ENCODE assay signal across 8 cellular contexts in the genomic region with DNA sequence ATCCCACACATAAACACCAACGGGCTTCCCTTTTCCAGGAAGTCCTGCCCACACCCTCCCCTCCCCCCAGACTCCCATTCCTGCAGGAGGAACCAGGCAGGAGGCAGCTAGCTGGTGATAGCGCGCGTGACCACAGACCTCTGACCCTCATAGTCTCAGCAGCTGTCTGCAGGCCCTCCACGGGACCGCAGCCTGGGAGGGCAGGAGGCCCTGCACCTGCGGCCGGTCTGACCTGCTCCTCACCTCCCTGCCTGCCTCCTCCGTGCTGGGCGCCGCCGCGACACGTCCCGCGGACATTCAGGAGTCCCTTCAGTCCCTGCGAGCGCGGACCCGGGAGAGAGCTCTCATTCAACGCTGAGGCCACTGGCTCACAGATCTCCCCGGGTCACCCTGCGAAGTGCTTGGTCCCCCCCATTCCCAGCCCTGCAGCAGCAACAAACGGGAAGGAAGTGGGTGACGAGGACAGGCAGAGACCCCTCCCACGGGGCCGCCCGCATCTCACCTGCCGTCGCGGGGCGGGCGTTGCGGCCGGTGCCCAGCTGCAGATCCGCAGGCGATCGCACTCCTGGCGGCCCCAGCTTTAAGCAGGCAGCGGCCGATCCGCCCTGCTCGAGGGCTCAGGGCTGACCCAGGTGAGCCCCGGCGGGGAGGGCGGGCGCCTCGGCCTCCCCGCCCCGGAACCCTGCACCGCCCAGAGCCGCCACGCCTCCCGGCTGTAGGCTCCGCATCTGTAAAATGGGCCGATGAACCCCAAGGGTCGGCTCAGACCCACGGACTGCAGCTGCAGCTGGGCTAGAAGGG. TPM values are rescaled to one million over a fixed set of nuclear protein-coding genes. Genes with fewer than 3 reads are reported as not detected.
DNase-seq lines count a peak whose midpoint lies in the region; ATAC-seq, FAIRE-seq and TF ChIP-seq lines count a peak whose summit lies in the region.

No MANE protein-coding gene starts in this region.

- H3K27me3 ChIP-seq in H1 (replicated peaks in 1 of 4; ENCODE audit: control insufficient read depth in 3 of 4, extremely low read depth in 1 of 4, insufficient read depth in 3 of 4, low read length in 3 of 4) (peaks cover 0 to 10% (median 6%) of the 10 kb centered on the region in 4 experiments; a peak in 5 of 7 replicates), BE2C (no peaks in the 10 kb centered on the region)

- peak; percentile 68 for DNase-seq in GM12892 (ENCODE audit: insufficient read length)
- peak; percentile 54 for DNase-seq in UCSD-AML1 (lab: John Stamatoyannopoulos, UW; ENCODE audit: unreplicated experiment)
- DNase-seq in H1 (ENCODE audit: low read depth in 1 of 2, low spot score in 2 of 2) = peak in 1 of 2 experiments; percentile 73
- peak; percentile 64 for DNase-seq in naive B cell
- DNase-seq in BE2C = no peak
- no peak for DNase-seq in middle frontal gyrus (ENCODE audit: extremely low spot score, low spot score)
- no peak for DNase-seq in NCI-H2081 treated with DMSO at 0.1 percent for 48 hours (lab: John Stamatoyannopoulos, UW)

- peaks cover 6% of the 10 kb centered on the region; the same call in 1 of the 2 replicates for H3K23me2 ChIP-seq in H1 (ENCODE audit: low read depth, low read length)

- H3K4me1 Mint-ChIP-seq in naive B cell = peaks cover 40 to 80% (median 73%) of the 10 kb centered on the region in 3 donors

- H3K79me1 ChIP-seq in H1 (ENCODE audit: low read depth, low read length) = no peaks in the 10 kb centered on the region

- no peak for TF ChIP-seq CTCF in H1 (IDR thresholded peaks at IDR 0.05; ENCODE audit: control extremely low read depth in 1 of 3, insufficient read depth in 1 of 3, low read depth in 1 of 3, low read length in 3 of 3)
- no peak for TF ChIP-seq CTCF in BE2C (IDR thresholded peaks at IDR 0.05; ENCODE audit: low read depth, low read length)

- FAIRE-seq in GM12892 (lab: Jason Lieb, UNC) = peak; percentile 53
- FAIRE-seq in H1 (lab: Jason Lieb, UNC) = no peak

- CTCF ChIA-PET in H1 (lab: Charles Lee; ENCODE audit: partially characterized antibody) = interaction anchor here (0.5 to 3.2 kb wide), 6 partner anchors 10 to 258 kb away, joined by 3 to 24 read pairs (median 4); partner anchors contain the start of gene ELOF1

- peak overlapping the region; percentile 65 to 95 (median 87) for H3K27ac Mint-ChIP-seq in naive B cell

- no peak for TF ChIP-seq POLR2A in GM12892 (IDR thresholded peaks at IDR 0.05; ENCODE audit: low read depth, low read length)
- peak in 1 of 2 experiments; percentile 36; a peak in 1 of 3 replicates for TF ChIP-seq POLR2A in H1 (IDR thresholded peaks at IDR 0.05; ENCODE audit: control extremely low read depth in 1 of 2, low read depth in 2 of 2, low read length in 2 of 2)

- H3K4me3 Mint-ChIP-seq in naive B cell = peak overlapping the region; percentile 64 to 93 (median 86)

- no peak overlapping the region for H2BK120ac ChIP-seq in H1 (replicated peaks; ENCODE audit: low read depth, low read length)

- H3K18ac ChIP-seq in H1 (ENCODE audit: extremely low read depth, low read length) = peak overlapping the region; percentile 83

- H3K4me3 ChIP-seq in H1 (ENCODE audit: extremely low read depth in 1 of 4, insufficient read depth in 2 of 4, low read depth in 3 of 4, low read length in 4 of 4) = peak overlapping the region; percentile 30 to 66 (median 64)
- no peak overlapping the region for H3K4me3 ChIP-seq in BE2C (ENCODE audit: low read depth, low read length)

- no peak for TF ChIP-seq RAD21 in H1 (IDR thresholded peaks at IDR 0.05 in 1 of 2, conservative IDR thresholded peaks at IDR 0.05 in 1 of 2; ENCODE audit: low read depth in 2 of 2, low read length in 2 of 2)

- peak overlapping the region; percentile 71 to 94 for H3K4me2 ChIP-seq in H1 (ENCODE audit: insufficient read depth in 1 of 2, low read depth in 2 of 2, low read length in 2 of 2)

- H3K23ac ChIP-seq in H1 (ENCODE audit: insufficient read length) = no peak overlapping the region

- no peak overlapping the region for H4K5ac ChIP-seq in H1 (ENCODE audit: insufficient read length, low read depth, low read length)

- no peaks in the 10 kb centered on the region for H3K9me3 Mint-ChIP-seq in naive B cell

- H2BK15ac ChIP-seq in H1 (ENCODE audit: low read length) = no peak overlapping the region; the same call in 1 of the 2 replicates

- H3K4ac ChIP-seq in H1 (replicated peaks; ENCODE audit: insufficient read length, low read depth, low read length) = no peak overlapping the region

- H2BK5ac ChIP-seq in H1 (ENCODE audit: low read depth, low read length) = 0 out of 2 replicates have a peak overlapping the region, but pooled peaks have one; percentile 28

- no peaks in the 10 kb centered on the region for H3K27me3 Mint-ChIP-seq in naive B cell

- no peaks in the 10 kb centered on the region for H3K36me3 Mint-ChIP-seq in naive B cell

- no peaks in the 10 kb centered on the region for H3K9me3 ChIP-seq in H1 (ENCODE audit: insufficient read depth in 2 of 2, low read depth in 1 of 2, low read length in 1 of 2)
- no peaks in the 10 kb centered on the region for H3K9me3 ChIP-seq in BE2C

- H3K36me3 ChIP-seq in H1 (ENCODE audit: control insufficient read depth in 2 of 4, insufficient read depth in 4 of 4, low read length in 3 of 4) = no peaks in the 10 kb centered on the region
- H3K36me3 ChIP-seq in BE2C = no peaks in the 10 kb centered on the region

- H3K14ac ChIP-seq in H1 (ENCODE audit: insufficient read length) = no peak overlapping the region

- no peak overlapping the region for H3K56ac ChIP-seq in H1 (replicated peaks; ENCODE audit: insufficient read length, low read depth, low read length)

- POLR2A ChIA-PET in H1 (lab: Charles Lee; ENCODE audit: partially characterized antibody) = interaction anchor here (0.6 to 2.2 kb wide), 7 partner anchors 9 to 27 kb away, joined by 3 to 16 read pairs (median 5); partner anchors contain the start of genes ELOF1 and ZNF627

- H3K79me2 ChIP-seq in H1 (ENCODE audit: control insufficient read depth in 1 of 2, insufficient read depth in 2 of 2, low read length in 2 of 2) = no peaks in the 10 kb centered on the region

- H2AK5ac ChIP-seq in H1 (ENCODE audit: low read depth, low read length) = no peak overlapping the region

- peak overlapping the region; percentile 60; the same call in 1 of the 2 replicates for H2BK12ac ChIP-seq in H1 (ENCODE audit: low read depth, low read length)

- H4K20me1 ChIP-seq in H1 (replicated peaks in 1 of 2; ENCODE audit: control insufficient read depth in 1 of 2, insufficient read depth in 2 of 2, low read length in 2 of 2) = peaks cover 0 to 2% of the 10 kb centered on the region in 2 experiments

- TF ChIP-seq EP300 in H1 (IDR thresholded peaks at IDR 0.05; ENCODE audit: borderline replicate concordance in 1 of 2, low read depth in 2 of 2, low read length in 2 of 2) = peak in 1 of 2 experiments; percentile 71; a peak in 1 of 3 replicates

- ATAC-seq in naive B cell (ENCODE audit: low read depth in 2 of 2) (peak; percentile 17 to 26), GM19328 (IDR thresholded peaks at IDR 0.05; ENCODE audit: unreplicated experiment) (no peak)

- 16% methylated on average over 46 of the region's 58 CpGs; no CpG with 5 or more reads in 1 of the 2 experiments for WGBS in H1 (ENCODE audit: extremely low coverage in 1 of 2, insufficient coverage in 1 of 2, insufficient read length in 1 of 2, insufficient replicate concordance in 2 of 2, low coverage in 1 of 2, low lambda C conversion rate in 2 of 2, missing lambda C conversion rate in 1 of 2), 2 experiments

- peak overlapping the region; percentile 69 for H4K91ac ChIP-seq in H1 (replicated peaks; ENCODE audit: insufficient read length, low read length)

- H3K4me1 ChIP-seq in H1 (replicated peaks in 1 of 4; ENCODE audit: control insufficient read depth in 3 of 4, insufficient read depth in 4 of 4, low read length in 3 of 4) (peaks cover 0 to 10% (median 6%) of the 10 kb centered on the region in 4 experiments; a peak in 4 of 7 replicates), BE2C (peaks cover 5% of the 10 kb centered on the region; the same call in 1 of the 2 replicates)

- H2AFZ ChIP-seq in H1 (ENCODE audit: low read length) = peak overlapping the region; percentile 54; the same call in 1 of the 2 replicates

- H3K9ac ChIP-seq in H1 (replicated peaks in 1 of 4; ENCODE audit: extremely low read depth in 1 of 4, low read depth in 3 of 4, low read length in 3 of 4) = no peak overlapping the region; a peak in 2 of 7 replicates

- no peak overlapping the region for H3K27ac ChIP-seq in H1 (ENCODE audit: low read depth, low read length)

- no peak overlapping the region for H2BK20ac ChIP-seq in H1 (ENCODE audit: low read length)

- peak overlapping the region; percentile 80 for H4K8ac ChIP-seq in H1 (ENCODE audit: extremely low read depth, insufficient read depth, low read length)

RNA-seq across cellular contexts. Expression of gene ACP5, which starts 1.1 kb away (rescaled TPM):
- polyA plus RNA-seq in GM12892 (2012; ENCODE audit: missing spikeins) = 37.1 TPM
- total RNA-seq in H1 (2021; fragmentation: NEBNext Ultra II Directional; extraction: Animal tissue kit (Norgen Biotek cat#: 25700)) = 8.3 and 9.0 TPM in 2 replicates
- polyA plus RNA-seq in H1 (2011; rRNA removed) (14.3 and 16.5 TPM in 2 replicates), naive B cell (ENCODE audit: low read depth in 6 of 6) (10 to 100 TPM; 17.4 to 44.2 (median 24.6) TPM)
- polyA plus RNA-seq in H1 (2011; cell fraction: cytosol; rRNA removed) = 16.1 TPM
- polyA plus RNA-seq in H1 (2011; cell fraction: nucleus; rRNA removed) = 18.6 TPM
- polyA plus RNA-seq in H1 (2012, experiment 1 of 2) = 8.1 to 14.0 TPM (median 11.7 TPM) in 4 replicates
- polyA plus RNA-seq in H1 (2012, experiment 2 of 2) = 13.3 TPM
- polyA plus RNA-seq in H1 (2013, experiment 1 of 2) = 17.4 TPM
- polyA plus RNA-seq in H1 (2013, experiment 2 of 2) = 16.5 TPM
- polyA minus RNA-seq in H1 (2011; rRNA and poly(A)+ RNA removed) = 9.4 and 11.3 TPM in 2 replicates
- 5.1 TPM for polyA minus RNA-seq in H1 (2011; cell fraction: cytosol; rRNA and poly(A)+ RNA removed)
- polyA minus RNA-seq in H1 (2011; cell fraction: nucleus; rRNA and poly(A)+ RNA removed) = 3.4 TPM
- 118 TPM for polyA plus RNA-seq in BE2C (2012; ENCODE audit: insufficient read depth, insufficient read length, low read depth)

RNA-seq across cellular contexts. Expression of gene ZNF627, which starts 18.7 kb away (rescaled TPM):
- polyA plus RNA-seq in GM12892 (2012; ENCODE audit: missing spikeins) = 8.3 TPM
- total RNA-seq in H1 (2021; fragmentation: NEBNext Ultra II Directional; extraction: Animal tissue kit (Norgen Biotek cat#: 25700)) = 13.7 and 15.8 TPM in 2 replicates
- polyA plus RNA-seq in H1 (2011; rRNA removed) (5.4 and 7.2 TPM in 2 replicates), naive B cell (ENCODE audit: low read depth in 6 of 6) (10 to 100 TPM in 5 of 6 donors, 1 to 10 TPM in 1; 9.6 to 15.8 (median 13.3) TPM)
- 7.5 TPM for polyA plus RNA-seq in H1 (2011; cell fraction: cytosol; rRNA removed)
- polyA plus RNA-seq in H1 (2011; cell fraction: nucleus; rRNA removed) = 3.6 TPM
- 7.7 to 10.1 TPM (median 8.7 TPM) in 4 replicates for polyA plus RNA-seq in H1 (2012, experiment 1 of 2)
- polyA plus RNA-seq in H1 (2012, experiment 2 of 2) = 0.71 TPM
- polyA plus RNA-seq in H1 (2013, experiment 1 of 2) = 6.8 TPM
- polyA plus RNA-seq in H1 (2013, experiment 2 of 2) = 7.1 TPM
- polyA minus RNA-seq in H1 (2011; rRNA and poly(A)+ RNA removed) = 17.5 and 26.4 TPM in 2 replicates
- polyA minus RNA-seq in H1 (2011; cell fraction: cytosol; rRNA and poly(A)+ RNA removed) = 11.2 TPM
- polyA minus RNA-seq in H1 (2011; cell fraction: nucleus; rRNA and poly(A)+ RNA removed) = 9.8 TPM
- polyA plus RNA-seq in BE2C (2012; ENCODE audit: insufficient read depth, insufficient read length, low read depth) = 9.6 TPM

RNA-seq across cellular contexts. Expression of gene ELOF1, which starts 19.5 kb away (rescaled TPM):
- 51.9 TPM for polyA plus RNA-seq in GM12892 (2012; ENCODE audit: missing spikeins)
- 84.2 and 88.4 TPM in 2 replicates for total RNA-seq in H1 (2021; fragmentation: NEBNext Ultra II Directional; extraction: Animal tissue kit (Norgen Biotek cat#: 25700))
- polyA plus RNA-seq in H1 (2011; rRNA removed) (101 and 160 TPM in 2 replicates), naive B cell (ENCODE audit: low read depth in 6 of 6) (100 to 1,000 TPM in 3 of 6 donors, 10 to 100 TPM in 3; 85.9 to 118 (median 99.2) TPM)
- polyA plus RNA-seq in H1 (2011; cell fraction: cytosol; rRNA removed) = 144 TPM
- 65.0 TPM for polyA plus RNA-seq in H1 (2011; cell fraction: nucleus; rRNA removed)
- 86.7 to 104 TPM (median 91.1 TPM) in 4 replicates for polyA plus RNA-seq in H1 (2012, experiment 1 of 2)
- polyA plus RNA-seq in H1 (2012, experiment 2 of 2) = 112 TPM
- 63.3 TPM for polyA plus RNA-seq in H1 (2013, experiment 1 of 2)
- 63.8 TPM for polyA plus RNA-seq in H1 (2013, experiment 2 of 2)
- 30.2 and 38.3 TPM in 2 replicates for polyA minus RNA-seq in H1 (2011; rRNA and poly(A)+ RNA removed)
- 31.8 TPM for polyA minus RNA-seq in H1 (2011; cell fraction: cytosol; rRNA and poly(A)+ RNA removed)
- polyA minus RNA-seq in H1 (2011; cell fraction: nucleus; rRNA and poly(A)+ RNA removed) = 35.5 TPM
- polyA plus RNA-seq in BE2C (2012; ENCODE audit: insufficient read depth, insufficient read length, low read depth) = 314 TPM

RNA-seq across cellular contexts. Expression of gene CNN1, which starts 39.9 kb away (rescaled TPM):
- not detected for polyA plus RNA-seq in GM12892 (2012; ENCODE audit: missing spikeins)
- 29.8 and 32.4 TPM in 2 replicates for total RNA-seq in H1 (2021; fragmentation: NEBNext Ultra II Directional; extraction: Animal tissue kit (Norgen Biotek cat#: 25700))
- polyA plus RNA-seq in H1 (2011; rRNA removed) = 50.8 and 62.8 TPM in 2 replicates
- polyA plus RNA-seq in H1 (2011; cell fraction: cytosol; rRNA removed) = 40.5 TPM
- 23.7 TPM for polyA plus RNA-seq in H1 (2011; cell fraction: nucleus; rRNA removed)
- 18.1 to 31.2 TPM (median 28.0 TPM) in 4 replicates for polyA plus RNA-seq in H1 (2012, experiment 1 of 2)
- 23.3 TPM for polyA plus RNA-seq in H1 (2012, experiment 2 of 2)
- 18.4 TPM for polyA plus RNA-seq in H1 (2013, experiment 1 of 2)
- 19.1 TPM for polyA plus RNA-seq in H1 (2013, experiment 2 of 2)
- 7.7 and 14.6 TPM in 2 replicates for polyA minus RNA-seq in H1 (2011; rRNA and poly(A)+ RNA removed)
- polyA minus RNA-seq in H1 (2011; cell fraction: cytosol; rRNA and poly(A)+ RNA removed) = 18.9 TPM
- 5.3 TPM for polyA minus RNA-seq in H1 (2011; cell fraction: nucleus; rRNA and poly(A)+ RNA removed)
- polyA plus RNA-seq in naive B cell (ENCODE audit: low read depth in 6 of 6) = under 1 TPM in 2 of 6 donors, not detected in 4; 0.65 TPM
- 1.4 TPM for polyA plus RNA-seq in BE2C (2012; ENCODE audit: insufficient read depth, insufficient read length, low read depth)

RNA-seq across cellular contexts. Expression of gene ECSIT, which starts 49.6 kb away (rescaled TPM):
- polyA plus RNA-seq in GM12892 (2012; ENCODE audit: missing spikeins) = 14.4 TPM
- total RNA-seq in H1 (2021; fragmentation: NEBNext Ultra II Directional; extraction: Animal tissue kit (Norgen Biotek cat#: 25700)) = 53.5 and 55.7 TPM in 2 replicates
- 74.1 and 118 TPM in 2 replicates for polyA plus RNA-seq in H1 (2011; rRNA removed)
- polyA plus RNA-seq in H1 (2011; cell fraction: cytosol; rRNA removed) = 81.0 TPM
- 87.0 TPM for polyA plus RNA-seq in H1 (2011; cell fraction: nucleus; rRNA removed)
- polyA plus RNA-seq in H1 (2012, experiment 1 of 2) = 48.8 to 61.3 TPM (median 59.0 TPM) in 4 replicates
- polyA plus RNA-seq in H1 (2012, experiment 2 of 2) = 70.8 TPM
- 31.2 TPM for polyA plus RNA-seq in H1 (2013, experiment 1 of 2)
- polyA plus RNA-seq in H1 (2013, experiment 2 of 2) = 32.1 TPM
- polyA minus RNA-seq in H1 (2011; rRNA and poly(A)+ RNA removed) = 91.8 and 97.8 TPM in 2 replicates
- 44.0 TPM for polyA minus RNA-seq in H1 (2011; cell fraction: cytosol; rRNA and poly(A)+ RNA removed)
- 23.8 TPM for polyA minus RNA-seq in H1 (2011; cell fraction: nucleus; rRNA and poly(A)+ RNA removed)
- polyA plus RNA-seq in naive B cell (ENCODE audit: low read depth in 6 of 6) = 10 to 100 TPM; 29.7 to 51.2 (median 34.5) TPM
- 291 TPM for polyA plus RNA-seq in BE2C (2012; ENCODE audit: insufficient read depth, insufficient read length, low read depth)

Comparison
In these comparisons a context has a peak if more than half of its experiments do, and no peak if none do; other contexts are left out.
1. DNase-seq: peak in GM12892 (single experiment), UCSD-AML1 (single experiment) and naive B cell (single experiment); none in BE2C (single experiment), middle frontal gyrus (single experiment) and NCI-H2081 treated with DMSO at 0.1 percent for 48 hours (single experiment).